In the genomic region with DNA sequence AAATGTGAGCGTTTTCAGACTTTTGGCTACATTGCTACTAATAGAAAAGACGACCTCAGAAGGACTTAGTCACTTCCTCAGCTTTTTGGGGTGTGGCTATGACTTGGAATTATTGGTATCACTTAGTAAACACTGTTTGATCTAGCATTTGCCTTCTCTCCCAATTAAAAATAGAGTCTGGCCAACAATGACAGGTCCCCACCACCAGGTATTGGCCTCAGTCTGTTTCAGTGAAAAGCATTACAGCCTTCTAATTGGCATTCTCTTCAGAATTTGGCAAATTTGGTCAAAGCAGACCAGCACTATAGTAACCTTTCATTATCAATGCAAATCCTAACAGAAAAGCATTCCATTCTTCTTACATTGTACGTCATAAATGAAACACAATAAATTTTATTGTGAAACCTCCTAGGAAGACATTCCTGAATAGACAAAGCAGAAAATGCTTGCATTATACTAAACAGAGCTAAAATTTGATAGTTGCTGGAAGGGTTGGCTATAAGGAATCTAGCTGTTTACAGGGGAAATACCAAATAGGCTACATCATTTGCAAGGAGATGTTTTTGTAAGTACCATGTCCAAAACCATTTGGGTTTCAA, we compare ENCODE assay signal across 11 cellular contexts.
DNase-seq lines count a peak whose midpoint lies in the region; ATAC-seq and TF ChIP-seq lines count a peak whose summit lies in the region.
"Had no signal": no experiment of that assay in that cellular context is flagged by ENCODE, and none has a peak within 500 bp of the region (broad histone marks: within the 10 kb centered on the region; RNA-seq: fewer than 3 reads in every experiment).

No MANE protein-coding gene starts in this region.

- peak; percentile 90 for DNase-seq in GM23248
- peak; percentile 60 for DNase-seq in RWPE1 (ENCODE audit: low spot score)
- DNase-seq in fibroblast of peridontal ligament (ENCODE audit: extremely low read depth), result peak; percentile 99
- peak; percentile 88 for DNase-seq in skeletal muscle cell (ENCODE audit: low read depth)
- no peak for DNase-seq in NCI-H1417 treated with DMSO at 0.1 percent for 48 hours (lab: John Stamatoyannopoulos, UW)
- DNase-seq in Kasumi-1 (lab: John Stamatoyannopoulos, UW), result no peak
- DNase-seq in activated CD4-positive, alpha-beta T cell treated with anti-CD3 and anti-CD28 coated beads, Interleukin-2, amount 50 U/mL, for 1 hour, result no peak
- DNase-seq: NCI-H1092, upper lobe of right lung had no signal

- no peak for ATAC-seq in HG03095 (IDR thresholded peaks at IDR 0.05; ENCODE audit: unreplicated experiment)
- ATAC-seq: activated naive CD4-positive, alpha-beta T cell treated with anti-CD3 and anti-CD28 coated beads, Interleukin-2, amount 50 U/mL, for 72 hours; upper lobe of right lung had no signal

- in situ Hi-C loops in GM23248 (cut with MboI), result no loop called here

- H3K9me3 ChIP-seq in GM23248 (ENCODE audit: low read depth), result no peaks in the 10 kb centered on the region
- H3K9me3 ChIP-seq: upper lobe of right lung had no signal

- peak overlapping the region; percentile 64 for H2AFZ ChIP-seq in GM23248

- no peak for TF ChIP-seq CTCF in RWPE1 (conservative IDR thresholded peaks at IDR 0.05; ENCODE audit: low read depth)

- H3K27ac ChIP-seq in GM23248 (peak overlapping the region; percentile 91), RWPE1 (peak overlapping the region; percentile 92)
- H3K27ac ChIP-seq: upper lobe of right lung had no signal

- WGBS in GM23248 (ENCODE audit: low coverage in 1 of 2, low lambda C conversion rate in 2 of 2, missing lambda C conversion rate in 2 of 2), 2 experiments, result 0 to 1% methylated on average over 3 of the region's 3 CpGs

- POLR2A ChIA-PET in RWPE1 (lab: Yijun Ruan, JAX; ENCODE audit: low non-redundant PET), result no interaction called here

- peaks cover 44% of the 10 kb centered on the region for H3F3A ChIP-seq in GM23248 (ENCODE audit: insufficient read depth)

- CTCF ChIA-PET in RWPE1 (lab: Yijun Ruan, JAX), result interaction anchor here (0.6 kb wide), 1 partner anchor 1684 kb away, joined by 3 read pairs; no protein-coding TSS in a partner anchor

- peaks cover 43% of the 10 kb centered on the region for H3K4me1 ChIP-seq in GM23248 (ENCODE audit: insufficient read depth)
- H3K4me1 ChIP-seq: upper lobe of right lung had no signal

- H3K36me3 ChIP-seq in GM23248 (ENCODE audit: low read depth), result no peaks in the 10 kb centered on the region
- H3K36me3 ChIP-seq: upper lobe of right lung had no signal

- no peaks in the 10 kb centered on the region for H3K27me3 ChIP-seq in GM23248 (replicated peaks; ENCODE audit: insufficient read depth)
- H3K27me3 ChIP-seq: upper lobe of right lung had no signal

- no peaks in the 10 kb centered on the region for H4K20me1 ChIP-seq in GM23248 (ENCODE audit: insufficient read depth)

- H3K4me3 ChIP-seq in GM23248 (peak overlapping the region; percentile 57), skeletal muscle cell (ENCODE audit: low read depth, low read length) (peak overlapping the region; percentile 15)
- H3K4me3 ChIP-seq: upper lobe of right lung had no signal

- H3K4me2 ChIP-seq in GM23248 (ENCODE audit: unreplicated experiment), result peak overlapping the region; percentile 84

- no peaks in the 10 kb centered on the region for H3K9me2 ChIP-seq in GM23248 (ENCODE audit: insufficient read depth)

- peak overlapping the region; percentile 54 for H3K9ac ChIP-seq in GM23248

- H3K79me2 ChIP-seq in GM23248 (ENCODE audit: insufficient read depth), result no peaks in the 10 kb centered on the region

Comparison
In these comparisons a context has a peak if more than half of its experiments do, and no peak if none do; other contexts are left out.
1. DNase-seq: peak in GM23248 (single experiment), RWPE1 (single experiment), fibroblast of peridontal ligament (single experiment) and skeletal muscle cell (single experiment); none in NCI-H1417 treated with DMSO at 0.1 percent for 48 hours (single experiment), Kasumi-1 (0 of 2) and activated CD4-positive, alpha-beta T cell treated with anti-CD3 and anti-CD28 coated beads, Interleukin-2, amount 50 U/mL, for 1 hour (single experiment).